9 cellular contexts compared by ENCODE assay signal in the genomic region with DNA sequence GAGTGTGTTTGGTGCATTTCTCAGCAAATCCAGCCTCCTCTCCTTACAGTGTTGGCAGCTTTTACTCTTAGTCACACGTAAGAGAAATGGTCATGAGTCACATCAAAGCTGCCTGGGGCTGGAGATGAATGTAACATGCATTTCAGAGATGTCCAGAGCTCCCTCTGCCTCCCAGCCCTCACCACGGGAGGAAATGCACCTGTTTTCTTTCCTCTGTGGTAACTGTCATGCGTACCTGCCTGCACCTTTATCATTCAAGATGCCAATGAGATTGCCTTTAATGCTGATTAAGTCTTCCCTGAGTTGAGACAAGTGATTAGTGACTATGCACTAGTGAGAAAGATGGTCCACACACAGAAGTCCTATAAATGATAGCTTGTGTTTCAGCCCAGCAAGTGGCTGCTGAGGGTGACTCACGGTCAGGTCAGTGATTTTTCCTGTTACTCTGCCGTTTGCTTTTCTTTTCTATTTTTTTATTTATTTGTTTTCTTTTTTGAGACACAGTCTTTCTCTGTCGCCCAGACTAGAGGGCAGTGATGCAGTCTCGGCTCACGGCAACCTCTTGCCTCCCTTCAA.
DNase-seq lines count a peak whose midpoint lies in the region; ATAC-seq and TF ChIP-seq lines count a peak whose summit lies in the region.
"Had no signal": no experiment of that assay in that cellular context is flagged by ENCODE, and none has a peak within 500 bp of the region (broad histone marks: within the 10 kb centered on the region; RNA-seq: fewer than 3 reads in every experiment).

No MANE protein-coding gene starts in this region.

- peaks cover 9% of the 10 kb centered on the region for H3K27me3 Mint-ChIP-seq in GM23338 (ENCODE audit: insufficient read depth, low read depth, poor library complexity)

- 20 to 35% methylated on average over 8 of the region's 8 CpGs for WGBS in esophagus, 2 donors

- no peak overlapping the region for H2AFZ ChIP-seq in GM23338

- 0 out of 3 replicates have a peak, but pooled peaks cover 2% of the 10 kb centered on the region for H3K36me3 Mint-ChIP-seq in GM23338 (ENCODE audit: low read depth)

- H4K20me1 ChIP-seq in GM23338 (replicated peaks; ENCODE audit: insufficient read depth): no peaks in the 10 kb centered on the region

- H3K9me2 ChIP-seq in GM23338 (ENCODE audit: insufficient read depth): no peaks in the 10 kb centered on the region

- no peak for TF ChIP-seq POLR2A in erythroblast (IDR thresholded peaks at IDR 0.05; ENCODE audit: low read length)

- H3K27ac ChIP-seq in GM23338 (ENCODE audit: low read depth) (peak overlapping the region; percentile 64), esophagus (ENCODE audit: low read depth in 2 of 2, low read length in 1 of 2) (peak overlapping the region; percentile 23 to 68)
- H3K27ac ChIP-seq: KMS-11 had no signal

- H3K4me1 ChIP-seq in GM23338 (ENCODE audit: insufficient read depth): peaks cover 49% of the 10 kb centered on the region
- peaks cover 0 to 6% of the 10 kb centered on the region in 2 donors for H3K4me1 ChIP-seq in esophagus (ENCODE audit: control insufficient read depth in 2 of 2, insufficient read depth in 2 of 2, low read length in 1 of 2)

- H3K79me2 ChIP-seq in GM23338 (replicated peaks; ENCODE audit: insufficient read depth): no peaks in the 10 kb centered on the region

- H3K4me3 ChIP-seq in GM23338 (no peak overlapping the region; the same call in 1 of the 2 replicates), esophagus (ENCODE audit: low read depth in 1 of 2, low read length in 2 of 2) (no peak overlapping the region), skeletal muscle cell (ENCODE audit: low read depth, low read length) (no peak overlapping the region)

- no peaks in the 10 kb centered on the region; the same call in 2 of the 3 replicates for H3K9me3 Mint-ChIP-seq in GM23338

- peak; percentile 78 for DNase-seq in GM23338 (ENCODE audit: low spot score)
- DNase-seq in RPMI7951 (ENCODE audit: low read depth): peak; percentile 75
- DNase-seq in skeletal muscle cell (ENCODE audit: low read depth): peak; percentile 47
- no peak for DNase-seq in erythroblast (lab: John Stamatoyannopoulos, UW)
- DNase-seq in UCSD-AML1 (lab: John Stamatoyannopoulos, UW; ENCODE audit: unreplicated experiment): no peak
- DNase-seq in cortex of kidney (lab: John Stamatoyannopoulos, UW): no peak
- no peak for DNase-seq in GM19238 (ENCODE audit: insufficient read length, low spot score)

- no peaks in the 10 kb centered on the region; the same call in 1 of the 2 replicates for H3F3A ChIP-seq in GM23338 (replicated peaks; ENCODE audit: low read depth)

- peak overlapping the region; percentile 30; the same call in 1 of the 3 replicates for H3K4me3 Mint-ChIP-seq in GM23338

- H3K4me1 Mint-ChIP-seq in GM23338: peaks cover 53% of the 10 kb centered on the region

- no peaks in the 10 kb centered on the region for H3K36me3 ChIP-seq in GM23338 (ENCODE audit: insufficient read depth)
- no peaks in the 10 kb centered on the region for H3K36me3 ChIP-seq in esophagus (ENCODE audit: control insufficient read depth in 2 of 2, insufficient read depth in 2 of 2, low read length in 1 of 2)

- H3K27me3 ChIP-seq in GM23338 (ENCODE audit: insufficient read depth) (no peaks in the 10 kb centered on the region), esophagus (ENCODE audit: control insufficient read depth in 1 of 2, insufficient read depth in 2 of 2, low read length in 2 of 2) (no peaks in the 10 kb centered on the region)

- no peaks in the 10 kb centered on the region for H3K9me3 ChIP-seq in esophagus (ENCODE audit: control insufficient read depth in 2 of 2, insufficient read depth in 1 of 2, low read depth in 1 of 2, low read length in 1 of 2)

- H3K4me2 ChIP-seq in GM23338: peak overlapping the region; percentile 33; the same call in 1 of the 2 replicates
- H3K4me2 ChIP-seq: KMS-11 had no signal

- TF ChIP-seq CTCF in GM23338 (conservative IDR thresholded peaks at IDR 0.05; ENCODE audit: low read depth in 2 of 2): peak in 1 of 2 experiments; percentile 21; a peak in 2 of 4 replicates

- peak overlapping the region; percentile 95 for H3K27ac Mint-ChIP-seq in GM23338

- peak; percentile 65 for ATAC-seq in GM23338

TF ChIP-seq in GM23338, 12 proteins besides CTCF, POLR2A, EP300 and RAD21 (continues in another document):
- TF ChIP-seq, protein P1, sequence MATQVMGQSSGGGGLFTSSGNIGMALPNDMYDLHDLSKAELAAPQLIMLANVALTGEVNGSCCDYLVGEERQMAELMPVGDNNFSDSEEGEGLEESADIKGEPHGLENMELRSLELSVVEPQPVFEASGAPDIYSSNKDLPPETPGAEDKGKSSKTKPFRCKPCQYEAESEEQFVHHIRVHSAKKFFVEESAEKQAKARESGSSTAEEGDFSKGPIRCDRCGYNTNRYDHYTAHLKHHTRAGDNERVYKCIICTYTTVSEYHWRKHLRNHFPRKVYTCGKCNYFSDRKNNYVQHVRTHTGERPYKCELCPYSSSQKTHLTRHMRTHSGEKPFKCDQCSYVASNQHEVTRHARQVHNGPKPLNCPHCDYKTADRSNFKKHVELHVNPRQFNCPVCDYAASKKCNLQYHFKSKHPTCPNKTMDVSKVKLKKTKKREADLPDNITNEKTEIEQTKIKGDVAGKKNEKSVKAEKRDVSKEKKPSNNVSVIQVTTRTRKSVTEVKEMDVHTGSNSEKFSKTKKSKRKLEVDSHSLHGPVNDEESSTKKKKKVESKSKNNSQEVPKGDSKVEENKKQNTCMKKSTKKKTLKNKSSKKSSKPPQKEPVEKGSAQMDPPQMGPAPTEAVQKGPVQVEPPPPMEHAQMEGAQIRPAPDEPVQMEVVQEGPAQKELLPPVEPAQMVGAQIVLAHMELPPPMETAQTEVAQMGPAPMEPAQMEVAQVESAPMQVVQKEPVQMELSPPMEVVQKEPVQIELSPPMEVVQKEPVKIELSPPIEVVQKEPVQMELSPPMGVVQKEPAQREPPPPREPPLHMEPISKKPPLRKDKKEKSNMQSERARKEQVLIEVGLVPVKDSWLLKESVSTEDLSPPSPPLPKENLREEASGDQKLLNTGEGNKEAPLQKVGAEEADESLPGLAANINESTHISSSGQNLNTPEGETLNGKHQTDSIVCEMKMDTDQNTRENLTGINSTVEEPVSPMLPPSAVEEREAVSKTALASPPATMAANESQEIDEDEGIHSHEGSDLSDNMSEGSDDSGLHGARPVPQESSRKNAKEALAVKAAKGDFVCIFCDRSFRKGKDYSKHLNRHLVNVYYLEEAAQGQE (IDR thresholded peaks at IDR 0.05; ENCODE audit: unreplicated experiment): no peak
- TF ChIP-seq POLR2AphosphoS5 (IDR thresholded peaks at IDR 0.05; ENCODE audit: low read depth): no peak
- TF ChIP-seq, protein P2, sequence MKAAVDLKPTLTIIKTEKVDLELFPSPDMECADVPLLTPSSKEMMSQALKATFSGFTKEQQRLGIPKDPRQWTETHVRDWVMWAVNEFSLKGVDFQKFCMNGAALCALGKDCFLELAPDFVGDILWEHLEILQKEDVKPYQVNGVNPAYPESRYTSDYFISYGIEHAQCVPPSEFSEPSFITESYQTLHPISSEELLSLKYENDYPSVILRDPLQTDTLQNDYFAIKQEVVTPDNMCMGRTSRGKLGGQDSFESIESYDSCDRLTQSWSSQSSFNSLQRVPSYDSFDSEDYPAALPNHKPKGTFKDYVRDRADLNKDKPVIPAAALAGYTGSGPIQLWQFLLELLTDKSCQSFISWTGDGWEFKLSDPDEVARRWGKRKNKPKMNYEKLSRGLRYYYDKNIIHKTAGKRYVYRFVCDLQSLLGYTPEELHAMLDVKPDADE (IDR thresholded peaks at IDR 0.05): no peak
- TF ChIP-seq NANOG (IDR thresholded peaks at IDR 0.05; ENCODE audit: borderline replicate concordance): peak; percentile 69; the same call in 1 of the 2 replicates

Comparison
In these comparisons a context has a peak if more than half of its experiments do, and no peak if none do; other contexts are left out.
1. DNase-seq: peak in GM23338 (single experiment), RPMI7951 (single experiment) and skeletal muscle cell (single experiment); none in erythroblast (0 of 2), UCSD-AML1 (single experiment), cortex of kidney (single experiment) and GM19238 (single experiment).